Comparison of ENCODE assay signal across 8 cellular contexts in the genomic region with DNA sequence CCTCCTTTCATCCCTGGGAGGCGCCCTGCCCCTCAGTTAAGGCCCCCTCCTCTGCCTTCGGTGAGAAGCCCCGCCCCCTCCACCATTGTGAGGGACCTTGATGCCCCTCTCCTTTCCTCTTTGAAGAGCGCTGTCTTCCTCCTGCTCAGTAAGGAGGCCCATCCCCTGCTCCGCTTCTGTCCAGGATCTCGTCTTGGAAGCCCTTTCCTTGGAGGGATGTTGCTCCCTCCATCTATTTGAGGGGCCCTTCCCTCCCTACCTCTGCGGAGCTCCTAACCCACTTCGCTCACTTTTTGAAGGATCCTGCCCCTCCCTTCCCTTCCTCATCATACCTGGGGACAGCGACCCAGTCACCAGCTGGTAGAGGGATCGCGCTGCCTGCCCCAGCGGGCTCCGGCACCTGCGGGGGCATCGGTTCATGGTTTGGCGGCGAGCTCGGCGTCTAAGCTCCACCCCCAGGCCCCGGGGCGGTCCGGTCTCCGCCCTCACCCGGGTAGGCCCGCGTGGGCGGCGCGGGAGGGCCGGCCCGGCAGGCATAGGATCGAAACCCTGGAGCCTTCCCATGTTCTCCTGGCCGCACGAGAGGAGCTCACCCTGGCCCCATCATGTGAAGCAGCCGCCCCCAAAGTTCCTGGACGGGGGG. TPM values are rescaled to one million over a fixed set of nuclear protein-coding genes. Genes with fewer than 3 reads are reported as not detected.
DNase-seq lines count a peak whose midpoint lies in the region; ATAC-seq and TF ChIP-seq lines count a peak whose summit lies in the region.

No MANE protein-coding gene starts in this region.

- H3K27me3 ChIP-seq in neural progenitor cell = peaks cover 26% of the 10 kb centered on the region
- no peaks in the 10 kb centered on the region for H3K27me3 ChIP-seq in vagina

- intact Hi-C loops in activated T-helper 1 cell treated with anti-CD3 and anti-CD28 coated beads, Interleukin-12 subunit alpha, Interleukin-12 subunit beta, Interleukin-2, Interleukin-4 antibody, amounts not matched to agents 30 ng/mL and 10 ng/mL and 1 ng/mL, durations not matched to agents 14 hours and 24 hours and 36 hours (cut with micrococcal nuclease) = loop anchor here (1.0 to 5.0 kb wide), 7 partner anchors 8 to 663 kb away; partner anchors contain the start of genes ACTR1A, ARMH3, HPS6 and SUFU
- intact Hi-C loops in vagina (cut with DNase I) = loop anchor here (10.0 kb wide), 1 partner anchor 165 kb away; no protein-coding TSS in a partner anchor

- peaks cover 6% of the 10 kb centered on the region for H3K36me3 Mint-ChIP-seq in activated T-helper 1 cell treated with anti-CD3 and anti-CD28 coated beads, Interleukin-12 subunit alpha, Interleukin-12 subunit beta, Interleukin-2, Interleukin-4 antibody, amounts not matched to agents 30 ng/mL and 10 ng/mL and 1 ng/mL, durations not matched to agents 14 hours and 24 hours and 36 hours (ENCODE audit: low read depth)
- H3K36me3 Mint-ChIP-seq in neural progenitor cell = no peaks in the 10 kb centered on the region

- no peaks in the 10 kb centered on the region for H3K9me3 Mint-ChIP-seq in activated T-helper 1 cell treated with anti-CD3 and anti-CD28 coated beads, Interleukin-12 subunit alpha, Interleukin-12 subunit beta, Interleukin-2, Interleukin-4 antibody, amounts not matched to agents 30 ng/mL and 10 ng/mL and 1 ng/mL, durations not matched to agents 14 hours and 24 hours and 36 hours
- no peaks in the 10 kb centered on the region for H3K9me3 Mint-ChIP-seq in neural progenitor cell

- H3K4me2 ChIP-seq in neural progenitor cell = peak overlapping the region; percentile 95

- no peak overlapping the region for H3K27ac Mint-ChIP-seq in activated T-helper 1 cell treated with anti-CD3 and anti-CD28 coated beads, Interleukin-12 subunit alpha, Interleukin-12 subunit beta, Interleukin-2, Interleukin-4 antibody, amounts not matched to agents 30 ng/mL and 10 ng/mL and 1 ng/mL, durations not matched to agents 14 hours and 24 hours and 36 hours
- no peak overlapping the region for H3K27ac Mint-ChIP-seq in neural progenitor cell

- H3K27ac ChIP-seq in neural progenitor cell (no peak overlapping the region), vagina (no peak overlapping the region)

- H4K20me1 ChIP-seq in neural progenitor cell (ENCODE audit: low read depth) = peaks cover 60% of the 10 kb centered on the region

- H3K4me1 ChIP-seq in neural progenitor cell (peaks cover 31% of the 10 kb centered on the region), vagina (peaks cover 49% of the 10 kb centered on the region)

- peaks cover 52% of the 10 kb centered on the region for H3F3A ChIP-seq in neural progenitor cell (ENCODE audit: low read depth)

- H3K4me3 Mint-ChIP-seq in activated T-helper 1 cell treated with anti-CD3 and anti-CD28 coated beads, Interleukin-12 subunit alpha, Interleukin-12 subunit beta, Interleukin-2, Interleukin-4 antibody, amounts not matched to agents 30 ng/mL and 10 ng/mL and 1 ng/mL, durations not matched to agents 14 hours and 24 hours and 36 hours = peak overlapping the region; percentile 85
- peak overlapping the region; percentile 85 for H3K4me3 Mint-ChIP-seq in neural progenitor cell

- H3K4me1 Mint-ChIP-seq in activated T-helper 1 cell treated with anti-CD3 and anti-CD28 coated beads, Interleukin-12 subunit alpha, Interleukin-12 subunit beta, Interleukin-2, Interleukin-4 antibody, amounts not matched to agents 30 ng/mL and 10 ng/mL and 1 ng/mL, durations not matched to agents 14 hours and 24 hours and 36 hours (ENCODE audit: low read depth) = peaks cover 66% of the 10 kb centered on the region
- peaks cover 52% of the 10 kb centered on the region for H3K4me1 Mint-ChIP-seq in neural progenitor cell

- DNase-seq in GM03348 (ENCODE audit: low spot score) (peak; percentile 91), NCI-H2171 (lab: John Stamatoyannopoulos, UW) (peak; percentile 32), fibroblast of the aortic adventitia (ENCODE audit: low read depth) (no peak), neural progenitor cell (ENCODE audit: low spot score) (peak; percentile 82), vagina (ENCODE audit: extremely low spot score in 2 of 2) (no peak)
- peak; percentile 62 for DNase-seq in activated T-helper 1 cell treated with anti-CD3 and anti-CD28 coated beads, Interleukin-12 subunit alpha, Interleukin-12 subunit beta, Interleukin-2, Interleukin-4 antibody, amounts not matched to agents 30 ng/mL and 10 ng/mL and 1 ng/mL, durations not matched to agents 14 hours and 24 hours and 36 hours (ENCODE audit: low spot score)

- H3K36me3 ChIP-seq in neural progenitor cell (no peaks in the 10 kb centered on the region), vagina (no peaks in the 10 kb centered on the region)

- no peaks in the 10 kb centered on the region for H3K9me3 ChIP-seq in neural progenitor cell (ENCODE audit: low read depth)
- no peaks in the 10 kb centered on the region for H3K9me3 ChIP-seq in vagina

- peak overlapping the region; percentile 93 for H2AFZ ChIP-seq in neural progenitor cell (replicated peaks)

- peaks cover 18% of the 10 kb centered on the region for H3K27me3 Mint-ChIP-seq in activated T-helper 1 cell treated with anti-CD3 and anti-CD28 coated beads, Interleukin-12 subunit alpha, Interleukin-12 subunit beta, Interleukin-2, Interleukin-4 antibody, amounts not matched to agents 30 ng/mL and 10 ng/mL and 1 ng/mL, durations not matched to agents 14 hours and 24 hours and 36 hours (ENCODE audit: insufficient read depth)
- peaks cover 31% of the 10 kb centered on the region for H3K27me3 Mint-ChIP-seq in neural progenitor cell (ENCODE audit: insufficient read depth, low read depth)

- no peak for TF ChIP-seq POLR2A in vagina (IDR thresholded peaks at IDR 0.05)

- H3K79me2 ChIP-seq in neural progenitor cell (ENCODE audit: low read depth) = no peaks in the 10 kb centered on the region

- peak overlapping the region; percentile 22 for H3K4me3 ChIP-seq in fibroblast of the aortic adventitia (ENCODE audit: low read depth, low read length)
- peak overlapping the region; percentile 67 for H3K4me3 ChIP-seq in neural progenitor cell
- H3K4me3 ChIP-seq in vagina = peak overlapping the region; percentile 21 to 26

- ATAC-seq in HG03342 (IDR thresholded peaks at IDR 0.05; ENCODE audit: unreplicated experiment) (no peak), GM21447 (IDR thresholded peaks at IDR 0.05; ENCODE audit: unreplicated experiment) (no peak)

- TF ChIP-seq CTCF in fibroblast of the aortic adventitia (IDR thresholded peaks at IDR 0.05; ENCODE audit: insufficient read depth, low read length) = no peak
- TF ChIP-seq CTCF in neural progenitor cell (IDR thresholded peaks at IDR 0.05) = no peak
- TF ChIP-seq CTCF in vagina (IDR thresholded peaks at IDR 0.05) = no peak

- H3K9ac ChIP-seq in neural progenitor cell = no peak overlapping the region

RNA-seq across cellular contexts. Expression of gene KCNIP2, which starts 4.1 kb away (rescaled TPM):
- 1.4 and 2.5 TPM in 2 replicates for total RNA-seq in activated T-helper 1 cell treated with anti-CD3 and anti-CD28 coated beads, Interleukin-12 subunit alpha, Interleukin-12 subunit beta, Interleukin-2, Interleukin-4 antibody, amounts not matched to agents 30 ng/mL and 10 ng/mL and 1 ng/mL, durations not matched to agents 14 hours and 24 hours and 36 hours
- total RNA-seq in fibroblast of the aortic adventitia (ENCODE audit: low replicate concordance) (0.82 and 1.2 TPM in 2 replicates), neural progenitor cell (ENCODE audit: low replicate concordance) (2.4 and 5.5 TPM in 2 replicates), vagina (5.9 TPM)

RNA-seq across cellular contexts. Expression of gene OGA, which starts 21.3 kb away (rescaled TPM):
- total RNA-seq in activated T-helper 1 cell treated with anti-CD3 and anti-CD28 coated beads, Interleukin-12 subunit alpha, Interleukin-12 subunit beta, Interleukin-2, Interleukin-4 antibody, amounts not matched to agents 30 ng/mL and 10 ng/mL and 1 ng/mL, durations not matched to agents 14 hours and 24 hours and 36 hours = 113 and 117 TPM in 2 replicates
- total RNA-seq in fibroblast of the aortic adventitia (ENCODE audit: low replicate concordance) (93.7 and 165 TPM in 2 replicates), neural progenitor cell (ENCODE audit: low replicate concordance) (197 and 275 TPM in 2 replicates), vagina (125 TPM)

RNA-seq across cellular contexts. Expression of gene NPM3, which starts 56.3 kb away (rescaled TPM):
- 149 and 151 TPM in 2 replicates for total RNA-seq in activated T-helper 1 cell treated with anti-CD3 and anti-CD28 coated beads, Interleukin-12 subunit alpha, Interleukin-12 subunit beta, Interleukin-2, Interleukin-4 antibody, amounts not matched to agents 30 ng/mL and 10 ng/mL and 1 ng/mL, durations not matched to agents 14 hours and 24 hours and 36 hours
- total RNA-seq in fibroblast of the aortic adventitia (ENCODE audit: low replicate concordance) (54.4 and 70.9 TPM in 2 replicates), neural progenitor cell (ENCODE audit: low replicate concordance) (93.1 and 149 TPM in 2 replicates), vagina (39.5 TPM)

Comparison
In these comparisons a context has a peak if more than half of its experiments do, and no peak if none do; other contexts are left out.
1. DNase-seq: peak in GM03348 (single experiment), NCI-H2171 (single experiment), activated T-helper 1 cell treated with anti-CD3 and anti-CD28 coated beads, Interleukin-12 subunit alpha, Interleukin-12 subunit beta, Interleukin-2, Interleukin-4 antibody, amounts not matched to agents 30 ng/mL and 10 ng/mL and 1 ng/mL, durations not matched to agents 14 hours and 24 hours and 36 hours (single experiment) and neural progenitor cell (single experiment); none in fibroblast of the aortic adventitia (single experiment) and vagina (0 of 2).
2. Peak in every context shown above with its lines, with median percentiles within 50 percentile points of each other: H3K4me3 ChIP-seq.